Comparison of ENCODE assay signal across 21 cellular contexts in genomic region chr10:26837139-26837538, GRCh38. TPM values are rescaled to one million over a fixed set of nuclear protein-coding genes. Genes with fewer than 3 reads are reported as not detected.
DNase-seq lines count a peak whose midpoint lies in the region; ATAC-seq and TF ChIP-seq lines count a peak whose summit lies in the region.
"Had no signal": no experiment of that assay in that cellular context is flagged by ENCODE, and none has a peak within 500 bp of the region (broad histone marks: within the 10 kb centered on the region; RNA-seq: fewer than 3 reads in every experiment).

No MANE protein-coding gene starts in this region.

- peak; percentile 40 for ATAC-seq in T-helper 17 cell
- peak; percentile 55 for ATAC-seq in naive thymus-derived CD4-positive, alpha-beta T cell
- ATAC-seq in Right ventricle myocardium superior (ENCODE audit: poor library complexity), result no peak
- no peak for ATAC-seq in Right ventricle myocardium inferior
- ATAC-seq: esophagus mucosa, gastrocnemius medialis had no signal

- no peak for DNase-seq in CD8-positive, alpha-beta memory T cell
- DNase-seq in MV-4-11 (lab: John Stamatoyannopoulos, UW), result peak; percentile 82
- DNase-seq in T-helper 17 cell, result no peak
- no peak for DNase-seq in naive thymus-derived CD4-positive, alpha-beta T cell
- no peak for DNase-seq in WERI-Rb-1
- DNase-seq in Right ventricle myocardium superior, result no peak
- DNase-seq in NCI-H1694 (lab: John Stamatoyannopoulos, UW), result no peak
- DNase-seq in Right ventricle myocardium inferior (ENCODE audit: missing footprints), result no peak
- DNase-seq: activated CD4-positive, alpha-beta T cell treated with anti-CD3 and anti-CD28 coated beads for 1 hour; cerebellar nuclear complex; DMS79 treated with DMSO at 0.1 percent for 48 hours; effector CD4-positive, alpha-beta T cell; gastrocnemius medialis; NCI-H146; NCI-H2227 treated with DMSO at 0.1 percent for 48 hours; retina had no signal

- H3K27ac ChIP-seq in CD8-positive, alpha-beta memory T cell (ENCODE audit: low read depth, low read length), result no peak overlapping the region
- no peak overlapping the region for H3K27ac ChIP-seq in naive thymus-derived CD4-positive, alpha-beta T cell (ENCODE audit: low read depth, low read length)
- H3K27ac ChIP-seq in WERI-Rb-1, result no peak overlapping the region
- H3K27ac ChIP-seq: gastrocnemius medialis, neural progenitor cell had no signal

- no peak overlapping the region for H3K4me3 Mint-ChIP-seq in CD8-positive, alpha-beta memory T cell
- H3K4me3 Mint-ChIP-seq in T-helper 17 cell, result no peak overlapping the region
- H3K4me3 Mint-ChIP-seq in naive thymus-derived CD4-positive, alpha-beta T cell, result peak overlapping the region in 2 of 10 donors; percentile 21 to 27
- H3K4me3 Mint-ChIP-seq: activated naive CD8-positive, alpha-beta T cell; mesothelial cell of epicardium; neural progenitor cell; T-helper 1 cell treated with Interleukin-12 subunit alpha and Interleukin-12 subunit beta and Interleukin-4 antibody, amounts not matched to agents 30 μg/mL and 1 μg/mL, for 36 hours had no signal

- H3K27me3 ChIP-seq in CD8-positive, alpha-beta memory T cell (ENCODE audit: insufficient read depth, low read length, poor library complexity, severe bottlenecking), result no peaks in the 10 kb centered on the region
- H3K27me3 ChIP-seq in naive thymus-derived CD4-positive, alpha-beta T cell (ENCODE audit: control insufficient read depth in 2 of 2, insufficient read depth in 2 of 2, low read length in 2 of 2), result no peaks in the 10 kb centered on the region
- no peaks in the 10 kb centered on the region for H3K27me3 ChIP-seq in WERI-Rb-1 (ENCODE audit: insufficient read depth, low read depth, severe bottlenecking)
- H3K27me3 ChIP-seq: gastrocnemius medialis, neural progenitor cell had no signal

- no peaks in the 10 kb centered on the region for H3K9me3 Mint-ChIP-seq in CD8-positive, alpha-beta memory T cell
- H3K9me3 Mint-ChIP-seq in naive thymus-derived CD4-positive, alpha-beta T cell, result peaks cover 0 to 8% (median 0%) of the 10 kb centered on the region in 11 donors
- H3K9me3 Mint-ChIP-seq: mesothelial cell of epicardium, neural progenitor cell had no signal

- CTCF ChIA-PET in CD8-positive, alpha-beta memory T cell (lab: Charles Lee), result no interaction called here
- CTCF ChIA-PET in naive thymus-derived CD4-positive, alpha-beta T cell (lab: Charles Lee), result interaction anchor here (0.6 to 1.6 kb wide), 2 partner anchors 44 to 108 kb away, joined by 4 read pairs; no protein-coding TSS in a partner anchor

- TF ChIP-seq CTCF in WERI-Rb-1 (IDR thresholded peaks at IDR 0.05; ENCODE audit: low read depth, low read length), result no peak

- H3K9me3 ChIP-seq in CD8-positive, alpha-beta memory T cell (ENCODE audit: low read length), result no peaks in the 10 kb centered on the region
- H3K9me3 ChIP-seq in T-helper 17 cell (ENCODE audit: control insufficient read depth, low read length, poor library complexity, severe bottlenecking), result no peaks in the 10 kb centered on the region
- H3K9me3 ChIP-seq in naive thymus-derived CD4-positive, alpha-beta T cell (ENCODE audit: control insufficient read depth in 2 of 3, low read length in 3 of 3), result no peaks in the 10 kb centered on the region
- H3K9me3 ChIP-seq in WERI-Rb-1 (ENCODE audit: severe bottlenecking), result no peaks in the 10 kb centered on the region
- H3K9me3 ChIP-seq: gastrocnemius medialis had no signal

- peaks cover 39% of the 10 kb centered on the region for H3K4me1 ChIP-seq in CD8-positive, alpha-beta memory T cell (ENCODE audit: insufficient read depth, low read length)
- peaks cover 16 to 18% of the 10 kb centered on the region in 2 donors for H3K4me1 ChIP-seq in naive thymus-derived CD4-positive, alpha-beta T cell (ENCODE audit: control insufficient read depth in 2 of 2, insufficient read depth in 2 of 2, low read length in 2 of 2)

- no peak overlapping the region for H3K4me3 ChIP-seq in CD8-positive, alpha-beta memory T cell (ENCODE audit: low read length)
- H3K4me3 ChIP-seq in naive thymus-derived CD4-positive, alpha-beta T cell (ENCODE audit: low read length), result no peak overlapping the region
- H3K4me3 ChIP-seq in WERI-Rb-1 (ENCODE audit: low read depth, low read length), result no peak overlapping the region
- H3K4me3 ChIP-seq: gastrocnemius medialis, neural progenitor cell had no signal

- POLR2A ChIA-PET in CD8-positive, alpha-beta memory T cell (lab: Charles Lee), result no interaction called here
- POLR2A ChIA-PET in naive thymus-derived CD4-positive, alpha-beta T cell (lab: Charles Lee), result no interaction called here

- no peaks in the 10 kb centered on the region for H3K36me3 ChIP-seq in CD8-positive, alpha-beta memory T cell (ENCODE audit: insufficient read depth, low read length)
- H3K36me3 ChIP-seq in naive thymus-derived CD4-positive, alpha-beta T cell (ENCODE audit: control insufficient read depth in 2 of 3, insufficient read depth in 3 of 3, low read length in 3 of 3), result peaks cover 0 to 3% (median 0%) of the 10 kb centered on the region in 3 experiments
- H3K36me3 ChIP-seq in WERI-Rb-1, result no peaks in the 10 kb centered on the region
- H3K36me3 ChIP-seq: gastrocnemius medialis, neural progenitor cell had no signal

- no peaks in the 10 kb centered on the region for H3K27me3 Mint-ChIP-seq in CD8-positive, alpha-beta memory T cell
- H3K27me3 Mint-ChIP-seq in T-helper 17 cell, result no peaks in the 10 kb centered on the region
- no peaks in the 10 kb centered on the region for H3K27me3 Mint-ChIP-seq in naive thymus-derived CD4-positive, alpha-beta T cell
- H3K27me3 Mint-ChIP-seq: activated naive CD8-positive, alpha-beta T cell had no signal

- peaks cover 69 to 87% (median 86%) of the 10 kb centered on the region in 3 donors for H3K4me1 Mint-ChIP-seq in CD8-positive, alpha-beta memory T cell
- H3K4me1 Mint-ChIP-seq in T-helper 17 cell, result peaks cover 60% of the 10 kb centered on the region
- H3K4me1 Mint-ChIP-seq in naive thymus-derived CD4-positive, alpha-beta T cell, result peaks cover 35 to 89% (median 80%) of the 10 kb centered on the region in 7 donors

- peaks cover 0 to 26% (median 8%) of the 10 kb centered on the region in 3 donors for H3K36me3 Mint-ChIP-seq in CD8-positive, alpha-beta memory T cell
- H3K36me3 Mint-ChIP-seq in T-helper 17 cell (ENCODE audit: low read depth), result peaks cover 2% of the 10 kb centered on the region
- H3K36me3 Mint-ChIP-seq in naive thymus-derived CD4-positive, alpha-beta T cell, result peaks cover 0 to 45% (median 33%) of the 10 kb centered on the region in 5 donors

- H3K27ac Mint-ChIP-seq in CD8-positive, alpha-beta memory T cell, result peak overlapping the region in 5 of 8 donors; percentile 6 to 75 (median 60)
- no peak overlapping the region for H3K27ac Mint-ChIP-seq in T-helper 17 cell
- peak overlapping the region in 3 of 9 donors; percentile 9 to 69 (median 20) for H3K27ac Mint-ChIP-seq in naive thymus-derived CD4-positive, alpha-beta T cell
- H3K27ac Mint-ChIP-seq: mesothelial cell of epicardium; neural progenitor cell; T-helper 1 cell treated with Interleukin-12 subunit alpha and Interleukin-12 subunit beta and Interleukin-4 antibody, amounts not matched to agents 30 μg/mL and 1 μg/mL, for 36 hours had no signal

- intact Hi-C loops in naive thymus-derived CD4-positive, alpha-beta T cell (cut with micrococcal nuclease), result no loop called here
- intact Hi-C loops in Right ventricle myocardium superior (cut with DNase I), result no loop called here
- intact Hi-C loops in Right ventricle myocardium inferior (cut with DNase I), result no loop called here

RNA-seq across cellular contexts. Expression of gene ABI1, which starts 23.6 kb away (rescaled TPM):
- total RNA-seq in CD8-positive, alpha-beta memory T cell, result 10 to 100 TPM; 35.9 to 37.1 TPM
- polyA plus RNA-seq in CD8-positive, alpha-beta memory T cell, result 79.7 TPM
- total RNA-seq in T-helper 17 cell (10 to 100 TPM; 75.5 to 99.4 TPM), Right ventricle myocardium superior (23.9 TPM), Right ventricle myocardium inferior (28.0 TPM)
- 10 to 100 TPM; 61.9 to 73.7 (median 65.4) TPM for total RNA-seq in naive thymus-derived CD4-positive, alpha-beta T cell
- polyA plus RNA-seq in naive thymus-derived CD4-positive, alpha-beta T cell, result 10 to 100 TPM; 66.0 to 71.0 TPM

Comparison
In these comparisons a context has a peak if more than half of its experiments do, and no peak if none do; other contexts are left out.
1. ATAC-seq: peak in T-helper 17 cell (single experiment) and naive thymus-derived CD4-positive, alpha-beta T cell (single experiment); none in Right ventricle myocardium superior (single experiment) and Right ventricle myocardium inferior (single experiment).